In the genomic region with DNA sequence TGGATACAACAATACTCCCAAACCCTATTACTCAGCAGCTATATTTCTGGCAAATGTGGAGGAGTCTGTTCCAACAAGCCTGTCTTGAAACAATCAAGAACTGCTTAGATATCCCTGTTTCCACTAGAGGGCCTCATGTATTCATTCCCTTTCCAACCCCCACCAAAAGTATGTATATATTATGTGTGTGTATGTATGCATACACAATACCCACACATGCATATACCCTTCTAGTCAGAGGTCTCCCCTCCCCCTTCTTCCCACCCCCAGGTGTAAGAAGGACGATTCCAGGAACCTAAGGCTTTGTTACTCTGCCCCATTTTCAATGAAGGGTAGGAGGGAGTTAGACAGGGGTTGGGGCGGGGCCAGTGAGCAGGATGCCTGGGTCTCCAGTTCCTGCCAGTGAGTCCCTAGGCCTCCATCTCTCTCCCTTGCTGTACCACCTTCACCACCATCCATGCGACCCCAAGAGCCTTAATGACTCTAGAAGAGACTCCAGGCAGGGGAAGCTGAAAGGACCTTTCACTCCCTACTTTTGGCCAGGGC, we compare ENCODE assay signal across 8 cellular contexts. TPM values are rescaled to one million over a fixed set of nuclear protein-coding genes. Genes with fewer than 3 reads are reported as not detected.
DNase-seq lines count a peak whose midpoint lies in the region; ATAC-seq and TF ChIP-seq lines count a peak whose summit lies in the region.

A gene (plus strand): TSS at position 392 of the 546 bp plus-strand sequence. CDS start 5,342 bp downstream, outside the sequence.

- peak within 1 kb of the TSS; percentile 95 for H3K4me2 ChIP-seq in OCI-LY3 (ENCODE audit: low read length)

- intact Hi-C loops in naive thymus-derived CD4-positive, alpha-beta T cell (cut with micrococcal nuclease) = loop anchor here (1.0 to 5.0 kb wide), 4 partner anchors 9 to 1591 kb away; a partner anchor contains a TSS

- H3K27me3 Mint-ChIP-seq in naive thymus-derived CD4-positive, alpha-beta T cell = peaks cover 0 to 2% (median 0%) of the 10 kb centered on the region in 5 donors

- H3K27ac Mint-ChIP-seq in naive thymus-derived CD4-positive, alpha-beta T cell = peak within 1 kb of the TSS; percentile 95 to 100 (median 97)

- peaks cover 3% of the 10 kb centered on the region; the same call in 1 of the 2 replicates for H3K27me3 ChIP-seq in OCI-LY3 (ENCODE audit: low read depth, low read length)
- H3K27me3 ChIP-seq in naive thymus-derived CD4-positive, alpha-beta T cell (ENCODE audit: control insufficient read depth in 2 of 2, insufficient read depth in 2 of 2, low read length in 2 of 2) = no peaks in the 10 kb centered on the region

- peak within 1 kb of the TSS; percentile 73 for H3K9ac ChIP-seq in OCI-LY3 (ENCODE audit: low read length)

- CTCF ChIA-PET in naive thymus-derived CD4-positive, alpha-beta T cell (lab: Charles Lee) = interaction anchor here (0.5 to 1.2 kb wide), 5 partner anchors 9 to 1492 kb away, joined by 3 to 7 read pairs (median 6); a partner anchor contains a TSS

- H3K4me1 Mint-ChIP-seq in naive thymus-derived CD4-positive, alpha-beta T cell = peaks cover 28 to 59% (median 45%) of the 10 kb centered on the region in 7 donors

- POLR2A ChIA-PET in naive thymus-derived CD4-positive, alpha-beta T cell (lab: Charles Lee) = interaction anchor here (0.6 to 22.1 kb wide), 24 partner anchors 9 to 1180 kb away, joined by 3 to 728 read pairs (median 5); a partner anchor contains a TSS

- peaks cover 7 to 52% (median 35%) of the 10 kb centered on the region in 5 donors for H3K36me3 Mint-ChIP-seq in naive thymus-derived CD4-positive, alpha-beta T cell

- H2AFZ ChIP-seq in OCI-LY3 (ENCODE audit: low read depth, low read length) = peak within 1 kb of the TSS; percentile 65

- peaks cover 4% of the 10 kb centered on the region; the same call in 1 of the 2 replicates for H3K9me3 ChIP-seq in OCI-LY3 (ENCODE audit: insufficient read depth, low read length)
- no peaks in the 10 kb centered on the region for H3K9me3 ChIP-seq in naive thymus-derived CD4-positive, alpha-beta T cell (ENCODE audit: control insufficient read depth in 2 of 3, low read length in 3 of 3)

- no peaks in the 10 kb centered on the region for H3K36me3 ChIP-seq in OCI-LY3 (replicated peaks; ENCODE audit: low read depth, low read length)
- H3K36me3 ChIP-seq in naive thymus-derived CD4-positive, alpha-beta T cell (ENCODE audit: control insufficient read depth in 2 of 3, insufficient read depth in 3 of 3, low read length in 3 of 3) = peaks cover 0 to 31% (median 0%) of the 10 kb centered on the region in 3 experiments

- peak within 1 kb of the TSS; percentile 96 to 100 (median 98) for H3K4me3 Mint-ChIP-seq in naive thymus-derived CD4-positive, alpha-beta T cell

- H3K4me1 ChIP-seq in OCI-LY3 (ENCODE audit: low read length) = peaks cover 38% of the 10 kb centered on the region
- peaks cover 23 to 55% of the 10 kb centered on the region in 2 donors for H3K4me1 ChIP-seq in naive thymus-derived CD4-positive, alpha-beta T cell (ENCODE audit: control insufficient read depth in 2 of 2, insufficient read depth in 2 of 2, low read length in 2 of 2)

- peak within 1 kb of the TSS; percentile 91 for H3K4me3 ChIP-seq in OCI-LY3 (ENCODE audit: low read length)
- H3K4me3 ChIP-seq in epithelial cell of proximal tubule (ENCODE audit: low read depth, low read length) = peak within 1 kb of the TSS; percentile 83
- H3K4me3 ChIP-seq in naive thymus-derived CD4-positive, alpha-beta T cell (ENCODE audit: low read length) = peak within 1 kb of the TSS; percentile 99

- H3K79me2 ChIP-seq in OCI-LY3 (ENCODE audit: low read length) = peaks cover 25% of the 10 kb centered on the region

- peak; percentile 16 for ATAC-seq in HG02870 (IDR thresholded peaks at IDR 0.05; ENCODE audit: unreplicated experiment)
- peak; percentile 30 for ATAC-seq in naive thymus-derived CD4-positive, alpha-beta T cell
- no peak for ATAC-seq in HG03280 (IDR thresholded peaks at IDR 0.05; ENCODE audit: unreplicated experiment)

- DNase-seq in DMS 273 (lab: John Stamatoyannopoulos, UW; ENCODE audit: unreplicated experiment) = peak; percentile 63
- DNase-seq in activated T-cell treated with anti-CD3 and anti-CD28 coated beads for 4 hours = peak; percentile 65
- no peak for DNase-seq in epithelial cell of proximal tubule (ENCODE audit: low read depth)
- peak; percentile 37 to 81 (median 78) for DNase-seq in naive thymus-derived CD4-positive, alpha-beta T cell
- peak; percentile 80 for DNase-seq in stimulated activated naive CD4-positive, alpha-beta T cell treated with Interleukin-2 at 50 U/mL for 16 hours (lab: John Stamatoyannopoulos, UW)

- H4K20me1 ChIP-seq in OCI-LY3 (ENCODE audit: insufficient read depth, low read length) = no peaks in the 10 kb centered on the region; the same call in 1 of the 2 replicates

- H3K27ac ChIP-seq in OCI-LY3 (ENCODE audit: low read length) = peak within 1 kb of the TSS; percentile 95
- H3K27ac ChIP-seq in naive thymus-derived CD4-positive, alpha-beta T cell (ENCODE audit: low read depth, low read length) = peak within 1 kb of the TSS; percentile 90

- TF ChIP-seq CTCF in OCI-LY3 (IDR thresholded peaks at IDR 0.05; ENCODE audit: low read depth, low read length) (peak; percentile 70), epithelial cell of proximal tubule (conservative IDR thresholded peaks at IDR 0.05; ENCODE audit: low read depth, low read length) (peak; percentile 70)

- H3K9me3 Mint-ChIP-seq in naive thymus-derived CD4-positive, alpha-beta T cell = peaks cover 0 to 11% (median 0%) of the 10 kb centered on the region in 11 donors

RNA-seq across cellular contexts. Expression of the gene that starts here (rescaled TPM):
- total RNA-seq in epithelial cell of proximal tubule = 44.3 and 272 TPM in 2 replicates
- 1,000 to 10,000 TPM in 3 of 5 experiments, 100 to 1,000 TPM in 2; 705 to 1,507 (median 1,164) TPM for total RNA-seq in naive thymus-derived CD4-positive, alpha-beta T cell
- polyA plus RNA-seq in naive thymus-derived CD4-positive, alpha-beta T cell = 100 to 1,000 TPM; 259 to 557 TPM
